20 cellular contexts compared by ENCODE assay signal in genomic region chr3:117102441-117102840, GRCh38.
"Had no signal": no experiment of that assay in that cellular context is flagged by ENCODE, and none has a peak within 500 bp of the region (broad histone marks: within the 10 kb centered on the region; RNA-seq: fewer than 3 reads in every experiment).

No MANE protein-coding gene starts in this region.

- H3K4me1 ChIP-seq: colonic mucosa, esophagus muscularis mucosa, gastrocnemius medialis, heart right ventricle, left lung, lower lobe of right lung had no signal

- ATAC-seq: effector memory CD8-positive, alpha-beta T cell; gastrocnemius medialis; heart right ventricle; left colon; left lung; left ventricle myocardium superior; lower lobe of right lung; mucosa of descending colon had no signal

- H3K9me3 ChIP-seq: colonic mucosa, gastrocnemius medialis, lower lobe of right lung, mucosa of descending colon had no signal

- H3K27ac ChIP-seq: colonic mucosa, epithelial cell of prostate, esophagus muscularis mucosa, gastrocnemius medialis, heart right ventricle, left lung, lower lobe of right lung had no signal

- H3K4me3 ChIP-seq: colonic mucosa, esophagus muscularis mucosa, gastrocnemius medialis, heart right ventricle, left lung, lower lobe of right lung, mucosa of descending colon had no signal

- H3K27me3 ChIP-seq: colonic mucosa, esophagus muscularis mucosa, gastrocnemius medialis, heart right ventricle had no signal

- H3K36me3 ChIP-seq: colonic mucosa, esophagus muscularis mucosa, gastrocnemius medialis, heart right ventricle, left lung, lower lobe of right lung had no signal

- DNase-seq: colonic mucosa; cortex of kidney; effector CD8-positive, alpha-beta T cell; effector memory CD8-positive, alpha-beta T cell; endodermal cell; foreskin melanocyte; gastrocnemius medialis; glutamatergic neuron; head of caudate nucleus; heart right ventricle; hippocampal formation; left colon; left lung; left ventricle myocardium superior; lower lobe of right lung; mesenchymal stem cell; mucosa of descending colon; naive B cell had no signal
